Comparison of ENCODE assay signal across 33 cellular contexts in the genomic region with DNA sequence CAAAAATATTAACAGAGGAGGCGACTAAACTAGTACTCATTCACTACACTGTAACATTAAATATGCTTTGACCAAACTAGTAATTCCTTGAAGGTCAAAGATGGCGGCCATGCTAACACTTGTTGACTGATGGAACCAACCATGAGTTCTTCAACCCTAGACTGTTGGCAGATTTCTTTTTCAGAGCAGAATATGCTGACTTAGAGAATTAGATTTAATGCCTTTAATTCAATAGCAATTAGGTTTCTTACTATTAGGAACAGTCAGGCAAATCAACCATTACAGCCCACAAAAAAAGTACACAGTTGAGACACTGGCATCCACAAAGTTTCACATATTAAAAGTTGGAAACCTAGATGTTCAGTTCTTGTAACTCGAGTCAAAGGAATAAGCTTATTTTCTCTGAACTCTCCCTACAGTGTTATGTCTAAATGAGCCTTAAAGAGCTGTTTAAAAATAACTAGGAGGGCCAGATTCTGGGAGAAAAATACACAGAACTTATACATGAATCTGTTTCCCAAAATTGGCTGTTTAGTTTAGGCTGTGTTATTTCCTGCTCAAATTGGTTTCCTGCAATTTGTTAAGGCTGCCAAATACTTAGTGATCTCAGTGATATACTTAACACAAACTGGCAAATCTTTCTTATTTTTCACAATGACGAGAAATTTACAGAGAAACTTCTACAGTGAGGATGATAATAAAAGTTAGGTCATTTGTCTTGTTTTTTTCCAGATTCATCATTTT.
"Had no signal": no experiment of that assay in that cellular context is flagged by ENCODE, and none has a peak within 500 bp of the region (broad histone marks: within the 10 kb centered on the region; RNA-seq: fewer than 3 reads in every experiment).

No MANE protein-coding gene starts in this region.

- H3K9ac ChIP-seq: SK-N-SH had no signal

- H3K27ac ChIP-seq: adrenal gland, Peyer's patch, SJSA1 had no signal

- H3K4me2 ChIP-seq: SK-N-SH had no signal

- DNase-seq: activated CD4-positive, alpha-beta T cell treated with anti-CD3 and anti-CD28 coated beads for 36 hours; activated CD4-positive, alpha-beta T cell treated with anti-CD3 and anti-CD28 coated beads, Interleukin-2, amount 10 ng/mL, durations not matched to agents 7 days and 5 days; activated CD4-positive, alpha-beta T cell treated with anti-CD3 and anti-CD28 coated beads, Interleukin-2, amount 50 U/mL, for 48 hours; activated CD8-positive, alpha-beta memory T cell treated with anti-CD3 and anti-CD28 coated beads, Interleukin-2, amount 50 U/mL, for 4 hours; activated gamma-delta T cell treated with Interleukin-2 at 50 U/mL for 16 hours; activated naive CD4-positive, alpha-beta T cell treated with anti-CD3 and anti-CD28 coated beads for 36 hours; activated T-cell treated with anti-CD3 and anti-CD28 coated beads for 4 hours; activated T-cell treated with anti-CD3 and anti-CD28 coated beads, Interleukin-2, amount 50 U/mL, for 4 hours; adrenal gland; caudate nucleus; cerebellar nuclear complex; NCI-H1048; NCI-H1105 treated with DMSO at 0.1 percent for 48 hours; NCI-H1436; NCI-H1694; NCI-H2029; NCI-H2171; NCI-H510A; NCI-H526; NCI-H748 treated with DMSO at 0.1 percent for 48 hours; NK-92 treated with Interleukin-12 subunit alpha and Interleukin-12 subunit beta, amount 100 ng/mL, for 24 hours; PC-3; Peyer's patch; RPMI8226; SHP77 treated with DMSO at 0.1 percent for 48 hours; SK-N-SH had no signal

- ATAC-seq: activated CD4-positive, alpha-beta T cell treated with anti-CD3 and anti-CD28 coated beads for 36 hours; activated naive CD4-positive, alpha-beta T cell treated with anti-CD3 and anti-CD28 coated beads, Interleukin-2, amount 50 U/mL, for 72 hours; activated T-cell treated with anti-CD3 and anti-CD28 coated beads, Interleukin-2, amount 50 U/mL, for 4 hours; PC-3 had no signal

- H3K36me3 ChIP-seq: adrenal gland had no signal

- H3K4me3 ChIP-seq: adrenal gland, Peyer's patch, SJSA1 had no signal

- H3K9me3 ChIP-seq: adrenal gland, Peyer's patch, SJSA1, SK-N-SH had no signal

- H3K27me3 ChIP-seq: adrenal gland, Peyer's patch, SJSA1 had no signal

- H3K4me3 Mint-ChIP-seq: activated CD4-positive, alpha-beta T cell treated with anti-CD3 and anti-CD28 coated beads for 36 hours; activated CD4-positive, alpha-beta T cell treated with anti-CD3 and anti-CD28 coated beads, Interleukin-2, amount 10 ng/mL, durations not matched to agents 7 days and 5 days; activated naive CD4-positive, alpha-beta T cell treated with anti-CD3 and anti-CD28 coated beads for 36 hours; activated T-cell treated with anti-CD3 and anti-CD28 coated beads, Interleukin-2, amount 50 U/mL, for 4 hours; activated T-helper 1 cell treated with anti-CD3 and anti-CD28 coated beads, Interleukin-12 subunit alpha, Interleukin-12 subunit beta, Interleukin-2, Interleukin-4 antibody, amounts not matched to agents 30 ng/mL and 10 ng/mL and 1 ng/mL, durations not matched to agents 14 hours and 24 hours and 36 hours; brain; T-helper 1 cell treated with Interleukin-12 subunit alpha and Interleukin-12 subunit beta and Interleukin-4 antibody, amounts not matched to agents 30 μg/mL and 1 μg/mL, for 36 hours; T-helper 2 cell treated with Interferon-gamma antibody and Interleukin-4, amounts not matched to agents 5 μg/mL and 100 μg/mL, for 36 hours had no signal

- H3K27me3 Mint-ChIP-seq: activated CD4-positive, alpha-beta T cell treated with anti-CD3 and anti-CD28 coated beads for 36 hours; activated CD4-positive, alpha-beta T cell treated with anti-CD3 and anti-CD28 coated beads, Interleukin-2, amount 10 ng/mL, durations not matched to agents 7 days and 5 days; brain had no signal

- H3K27ac Mint-ChIP-seq: activated CD4-positive, alpha-beta T cell treated with anti-CD3 and anti-CD28 coated beads for 36 hours; activated CD4-positive, alpha-beta T cell treated with anti-CD3 and anti-CD28 coated beads, Interleukin-2, amount 10 ng/mL, durations not matched to agents 7 days and 5 days; activated naive CD4-positive, alpha-beta T cell treated with anti-CD3 and anti-CD28 coated beads for 36 hours; activated T-helper 1 cell treated with anti-CD3 and anti-CD28 coated beads, Interleukin-12 subunit alpha, Interleukin-12 subunit beta, Interleukin-2, Interleukin-4 antibody, amounts not matched to agents 30 ng/mL and 10 ng/mL and 1 ng/mL, durations not matched to agents 14 hours and 24 hours and 36 hours; T-helper 1 cell treated with Interleukin-12 subunit alpha and Interleukin-12 subunit beta and Interleukin-4 antibody, amounts not matched to agents 30 μg/mL and 1 μg/mL, for 36 hours; T-helper 2 cell treated with Interferon-gamma antibody and Interleukin-4, amounts not matched to agents 5 μg/mL and 100 μg/mL, for 36 hours had no signal

- H3K4me1 ChIP-seq: Peyer's patch, SJSA1 had no signal

- H3K4me1 Mint-ChIP-seq: activated CD4-positive, alpha-beta T cell treated with anti-CD3 and anti-CD28 coated beads, Interleukin-2, amount 10 ng/mL, durations not matched to agents 7 days and 5 days had no signal

- H3K9me3 Mint-ChIP-seq: activated CD4-positive, alpha-beta T cell treated with anti-CD3 and anti-CD28 coated beads, Interleukin-2, amount 10 ng/mL, durations not matched to agents 7 days and 5 days; activated naive CD4-positive, alpha-beta T cell treated with anti-CD3 and anti-CD28 coated beads for 36 hours; activated T-cell treated with anti-CD3 and anti-CD28 coated beads, Interleukin-2, amount 50 U/mL, for 4 hours; activated T-helper 1 cell treated with anti-CD3 and anti-CD28 coated beads, Interleukin-12 subunit alpha, Interleukin-12 subunit beta, Interleukin-2, Interleukin-4 antibody, amounts not matched to agents 30 ng/mL and 10 ng/mL and 1 ng/mL, durations not matched to agents 14 hours and 24 hours and 36 hours; brain; T-helper 1 cell treated with Interleukin-12 subunit alpha and Interleukin-12 subunit beta and Interleukin-4 antibody, amounts not matched to agents 30 μg/mL and 1 μg/mL, for 36 hours; T-helper 2 cell treated with Interferon-gamma antibody and Interleukin-4, amounts not matched to agents 5 μg/mL and 100 μg/mL, for 36 hours had no signal

- FAIRE-seq: TTC549 had no signal
